ENCODE assay signal across 8 cellular contexts in the genomic region with DNA sequence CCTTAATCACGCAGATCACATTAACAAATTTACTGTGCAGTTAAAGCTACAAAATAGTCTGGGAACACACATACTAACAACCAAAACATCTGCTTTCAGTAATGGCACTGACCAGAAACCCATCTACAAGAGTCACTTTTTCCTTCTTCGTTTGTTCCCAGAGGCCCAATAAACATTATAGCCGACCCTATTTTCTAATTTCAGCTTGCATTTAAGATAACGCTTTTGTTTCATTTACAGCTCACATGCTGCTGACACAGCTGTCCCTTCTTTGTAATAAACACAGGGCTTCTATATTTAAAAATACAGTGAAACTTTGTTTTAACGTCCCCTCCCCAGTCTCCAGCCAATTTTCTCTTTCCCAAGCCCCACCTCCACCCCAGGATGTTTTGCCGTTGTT. TPM values are rescaled to one million over a fixed set of nuclear protein-coding genes. Genes with fewer than 3 reads are reported as not detected.
DNase-seq lines count a peak whose midpoint lies in the region; ATAC-seq and TF ChIP-seq lines count a peak whose summit lies in the region.

No MANE protein-coding gene starts in this region.

- TF ChIP-seq POLR2A in Peyer's patch (IDR thresholded peaks at IDR 0.05), result no peak
- TF ChIP-seq POLR2A in ovary (IDR thresholded peaks at IDR 0.05), result no peak

- peaks cover 0 to 71% (median 0%) of the 10 kb centered on the region in 4 donors for H3K4me1 ChIP-seq in Peyer's patch
- peaks cover 7% of the 10 kb centered on the region for H3K4me1 ChIP-seq in ovary (ENCODE audit: insufficient read depth)

- H3K27me3 ChIP-seq in Peyer's patch (no peaks in the 10 kb centered on the region), ovary (no peaks in the 10 kb centered on the region)

- H3K27ac ChIP-seq in Peyer's patch, result peak overlapping the region; percentile 90 to 99 (median 95)
- peak overlapping the region; percentile 96 for H3K27ac ChIP-seq in epithelial cell of prostate
- peak overlapping the region; percentile 97 to 98 for H3K27ac ChIP-seq in ovary

- DNase-seq in NCI-H1694 treated with DMSO at 0.1 percent for 48 hours (lab: John Stamatoyannopoulos, UW), result peak; percentile 30
- no peak for DNase-seq in NCI-H1694 (lab: John Stamatoyannopoulos, UW)
- no peak for DNase-seq in Peyer's patch
- no peak for DNase-seq in epithelial cell of prostate (ENCODE audit: low read depth, low spot score)
- no peak for DNase-seq in ovary
- no peak for DNase-seq in dedifferentiated amniotic fluid mesenchymal stem cell (ENCODE audit: extremely low spot score)
- no peak for DNase-seq in NCI-H1436 treated with DMSO at 0.1 percent for 48 hours (lab: John Stamatoyannopoulos, UW)
- no peak for DNase-seq in left colon

- TF ChIP-seq CTCF in Peyer's patch (IDR thresholded peaks at IDR 0.05) (no peak), ovary (IDR thresholded peaks at IDR 0.05) (no peak)

- H3K9me3 ChIP-seq in Peyer's patch (no peaks in the 10 kb centered on the region), ovary (no peaks in the 10 kb centered on the region)

- TF ChIP-seq EP300 in ovary (IDR thresholded peaks at IDR 0.05), result no peak

- peak overlapping the region; percentile 68 to 94 (median 78) for H3K4me3 ChIP-seq in Peyer's patch
- H3K4me3 ChIP-seq in ovary, result peak overlapping the region; percentile 60

- intact Hi-C loops in ovary (cut with DNase I) (loop anchor here (5.0 to 10.0 kb wide), 5 partner anchors 65 to 275 kb away; partner anchors contain the start of gene SLC25A15 (in 2 of the 4)), left colon (cut with DNase I, micrococcal nuclease) (loop anchor here in 1 of 2 donors (10.0 kb wide), 1 partner anchor 75 kb away; no protein-coding TSS in a partner anchor)

- no peak for ATAC-seq in left colon

- H3K36me3 ChIP-seq in Peyer's patch (no peaks in the 10 kb centered on the region), ovary (no peaks in the 10 kb centered on the region)

- WGBS in ovary, 3 donors, result 0 to 2% (median 2%) methylated on average over 6 of the region's 6 CpGs

RNA-seq across cellular contexts. Expression of gene WBP4, which starts 1.8 kb away (rescaled TPM):
- total RNA-seq in Peyer's patch (10 to 100 TPM in 1 of 4 donors, 1 to 10 TPM in 3; 8.4 to 13.2 (median 8.6) TPM), ovary (10 to 100 TPM in 3 of 7 donors, 1 to 10 TPM in 4; 7.5 to 10.8 (median 9.8) TPM), left colon (1 to 10 TPM; 7.1 to 7.5 TPM)
- 10 to 100 TPM; 11.4 to 13.2 TPM for polyA plus RNA-seq in ovary

RNA-seq across cellular contexts. Expression of gene ELF1, which starts 40.4 kb away (rescaled TPM):
- total RNA-seq in Peyer's patch (100 to 1,000 TPM in 2 of 4 donors, 10 to 100 TPM in 2; 77.7 to 145 (median 106) TPM), ovary (10 to 100 TPM; 41.0 to 53.2 (median 47.7) TPM), left colon (100 to 1,000 TPM in 1 of 2 donors, 10 to 100 TPM in 1; 93.5 to 104 TPM)
- polyA plus RNA-seq in ovary, result 10 to 100 TPM; 28.5 to 49.3 TPM
